32 cellular contexts compared by ENCODE assay signal in the genomic region with DNA sequence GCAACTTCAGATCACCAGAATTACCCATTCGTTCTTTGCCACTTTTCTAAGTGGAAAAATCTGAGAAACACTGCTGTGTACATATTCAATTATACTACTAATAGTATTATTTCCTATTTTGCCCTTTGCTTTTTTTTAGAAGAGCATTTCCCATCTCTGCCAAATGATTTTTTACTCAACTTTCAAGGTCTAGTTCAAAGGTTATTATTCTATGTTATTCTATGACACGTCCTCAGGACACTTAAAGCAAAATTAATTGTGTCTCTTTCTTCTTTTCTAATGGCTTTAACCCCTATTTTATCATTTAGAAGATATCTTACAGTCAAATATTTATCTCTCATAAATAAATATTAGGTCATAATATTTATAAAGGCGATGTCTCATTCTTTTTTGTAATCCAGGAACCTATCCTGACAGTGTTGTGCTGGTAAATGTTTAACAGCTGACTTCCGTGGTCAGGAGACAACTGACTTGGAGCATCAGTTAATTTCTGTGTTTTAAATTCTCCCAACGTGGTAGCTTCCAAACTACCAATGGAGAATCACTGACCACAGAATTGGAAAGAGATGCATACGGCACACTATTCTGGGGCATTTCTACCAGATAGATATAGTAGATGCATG.
"Had no signal": no experiment of that assay in that cellular context is flagged by ENCODE, and none has a peak within 500 bp of the region (broad histone marks: within the 10 kb centered on the region; RNA-seq: fewer than 3 reads in every experiment).

No MANE protein-coding gene starts in this region.

- DNase-seq: activated CD4-positive, alpha-beta memory T cell treated with anti-CD3 and anti-CD28 coated beads, Interleukin-2, amount 10 ng/mL, durations not matched to agents 7 days and 5 days; activated CD4-positive, alpha-beta T cell treated with anti-CD3 and anti-CD28 coated beads, Interleukin-2, amount 10 ng/mL, durations not matched to agents 7 days and 5 days; activated CD4-positive, CD25-positive, alpha-beta regulatory T cell treated with anti-CD3 and anti-CD28 coated beads, Interleukin-2, amount 50 U/mL, for 72 hours; activated CD8-positive, alpha-beta memory T cell treated with anti-CD3 and anti-CD28 coated beads, Interleukin-2, amount 50 U/mL, for 48 hours; activated gamma-delta T cell; activated naive CD4-positive, alpha-beta T cell treated with anti-CD3 and anti-CD28 coated beads, Interleukin-2, amount 10 ng/mL, durations not matched to agents 7 days and 5 days; activated naive CD8-positive, alpha-beta T cell treated with anti-CD3 and anti-CD28 coated beads, Interleukin-2, amount 10 ng/mL, durations not matched to agents 7 days and 5 days; activated T-cell treated with anti-CD3 and anti-CD28 coated beads, Interleukin-2, amount 50 U/mL, for 24 hours; cerebellar nuclear complex; colonic mucosa; effector CD8-positive, alpha-beta T cell; esophagus squamous epithelium; glutamatergic neuron; kidney; left lung; naive thymus-derived CD4-positive, alpha-beta T cell; ovary; stimulated activated CD4-positive, alpha-beta T cell treated with anti-CD3 and anti-CD28 coated beads, Interleukin-15, amount 100 ng/mL, for 24 hours; stimulated activated CD4-positive, alpha-beta T cell treated with anti-CD3 and anti-CD28 coated beads, Interleukin-2, amount 100 ng/mL, for 24 hours; stimulated activated naive B cell treated with anti-CD40 and anti-IgM and Interleukin-4, amounts not matched to agents 10 μg/mL and 1 μg/mL and 100 μg/mL, for 72 hours; stomach; tibial artery; WERI-Rb-1 had no signal

- H3K27ac Mint-ChIP-seq: activated CD4-positive, alpha-beta memory T cell treated with anti-CD3 and anti-CD28 coated beads, Interleukin-2, amount 10 ng/mL, durations not matched to agents 7 days and 5 days; activated CD4-positive, alpha-beta T cell treated with anti-CD3 and anti-CD28 coated beads, Interleukin-2, amount 10 ng/mL, durations not matched to agents 7 days and 5 days; activated naive CD4-positive, alpha-beta T cell treated with anti-CD3 and anti-CD28 coated beads, Interleukin-2, amount 10 ng/mL, durations not matched to agents 7 days and 5 days; activated naive CD8-positive, alpha-beta T cell treated with anti-CD3 and anti-CD28 coated beads, Interleukin-2, amount 10 ng/mL, durations not matched to agents 7 days and 5 days; activated T-cell treated with anti-CD3 and anti-CD28 coated beads, Interleukin-2, amount 50 U/mL, for 24 hours; brain; mesothelial cell of epicardium; naive thymus-derived CD4-positive, alpha-beta T cell; progenitor cell of endocrine pancreas; stimulated activated naive B cell treated with anti-CD40 and anti-IgM and Interleukin-4, amounts not matched to agents 10 μg/mL and 1 μg/mL and 100 μg/mL, for 72 hours had no signal

- H3K36me3 ChIP-seq: ascending aorta, cardiac muscle cell, colonic mucosa, esophagus squamous epithelium, left lung, ovary, stomach, tibial artery, WERI-Rb-1 had no signal

- H3K9me3 ChIP-seq: ascending aorta, colonic mucosa, esophagus squamous epithelium, ovary, stomach, tibial artery had no signal

- H3K4me1 Mint-ChIP-seq: activated CD4-positive, alpha-beta memory T cell treated with anti-CD3 and anti-CD28 coated beads, Interleukin-2, amount 10 ng/mL, durations not matched to agents 7 days and 5 days; stimulated activated naive B cell treated with anti-CD40 and anti-IgM and Interleukin-4, amounts not matched to agents 10 μg/mL and 1 μg/mL and 100 μg/mL, for 72 hours had no signal

- H3K27ac ChIP-seq: ascending aorta, cardiac muscle cell, colonic mucosa, epithelial cell of prostate, esophagus squamous epithelium, left lung, ovary, tibial artery, WERI-Rb-1 had no signal

- FAIRE-seq: endometrium, frontal cortex, kidney, TTC549 had no signal

- H3K4me1 ChIP-seq: ascending aorta, colonic mucosa, esophagus squamous epithelium, left lung, tibial artery had no signal

- H3K27me3 Mint-ChIP-seq: progenitor cell of endocrine pancreas; stimulated activated naive B cell treated with anti-CD40 and anti-IgM and Interleukin-4, amounts not matched to agents 10 μg/mL and 1 μg/mL and 100 μg/mL, for 72 hours had no signal

- ATAC-seq: left lung; naive thymus-derived CD4-positive, alpha-beta T cell; stimulated activated naive B cell treated with anti-CD40 and anti-IgM and Interleukin-4, amounts not matched to agents 10 μg/mL and 1 μg/mL and 100 μg/mL, for 72 hours had no signal

- H3K9me3 Mint-ChIP-seq: activated CD4-positive, alpha-beta memory T cell treated with anti-CD3 and anti-CD28 coated beads, Interleukin-2, amount 10 ng/mL, durations not matched to agents 7 days and 5 days; activated CD4-positive, alpha-beta T cell treated with anti-CD3 and anti-CD28 coated beads, Interleukin-2, amount 10 ng/mL, durations not matched to agents 7 days and 5 days; activated naive CD4-positive, alpha-beta T cell treated with anti-CD3 and anti-CD28 coated beads, Interleukin-2, amount 10 ng/mL, durations not matched to agents 7 days and 5 days; activated T-cell treated with anti-CD3 and anti-CD28 coated beads, Interleukin-2, amount 50 U/mL, for 24 hours; stimulated activated naive B cell treated with anti-CD40 and anti-IgM and Interleukin-4, amounts not matched to agents 10 μg/mL and 1 μg/mL and 100 μg/mL, for 72 hours had no signal

- H3K36me3 Mint-ChIP-seq: activated naive CD4-positive, alpha-beta T cell treated with anti-CD3 and anti-CD28 coated beads, Interleukin-2, amount 10 ng/mL, durations not matched to agents 7 days and 5 days; activated naive CD8-positive, alpha-beta T cell treated with anti-CD3 and anti-CD28 coated beads, Interleukin-2, amount 10 ng/mL, durations not matched to agents 7 days and 5 days; mesothelial cell of epicardium; naive thymus-derived CD4-positive, alpha-beta T cell; stimulated activated naive B cell treated with anti-CD40 and anti-IgM and Interleukin-4, amounts not matched to agents 10 μg/mL and 1 μg/mL and 100 μg/mL, for 72 hours had no signal

- H3K4me3 ChIP-seq: ascending aorta, cardiac muscle cell, colonic mucosa, esophagus squamous epithelium, left lung, ovary, stomach, tibial artery had no signal

- H3K27me3 ChIP-seq: ascending aorta, cardiac muscle cell, colonic mucosa, esophagus squamous epithelium, left lung, ovary, stomach, tibial artery had no signal

- H3K4me3 Mint-ChIP-seq: activated CD4-positive, alpha-beta memory T cell treated with anti-CD3 and anti-CD28 coated beads, Interleukin-2, amount 10 ng/mL, durations not matched to agents 7 days and 5 days; activated CD4-positive, alpha-beta T cell treated with anti-CD3 and anti-CD28 coated beads, Interleukin-2, amount 10 ng/mL, durations not matched to agents 7 days and 5 days; activated naive CD4-positive, alpha-beta T cell treated with anti-CD3 and anti-CD28 coated beads, Interleukin-2, amount 10 ng/mL, durations not matched to agents 7 days and 5 days; activated naive CD8-positive, alpha-beta T cell treated with anti-CD3 and anti-CD28 coated beads, Interleukin-2, amount 10 ng/mL, durations not matched to agents 7 days and 5 days; activated T-cell treated with anti-CD3 and anti-CD28 coated beads, Interleukin-2, amount 50 U/mL, for 24 hours; brain; mesothelial cell of epicardium; naive thymus-derived CD4-positive, alpha-beta T cell; stimulated activated naive B cell treated with anti-CD40 and anti-IgM and Interleukin-4, amounts not matched to agents 10 μg/mL and 1 μg/mL and 100 μg/mL, for 72 hours had no signal
